Comparison of ENCODE assay signal across 18 cellular contexts in genomic region chr17:16977932-16978331, GRCh38. TPM values are rescaled to one million over a fixed set of nuclear protein-coding genes. Genes with fewer than 3 reads are reported as not detected.
DNase-seq lines count a peak whose midpoint lies in the region; ATAC-seq and TF ChIP-seq lines count a peak whose summit lies in the region.
"Had no signal": no experiment of that assay in that cellular context is flagged by ENCODE, and none has a peak within 500 bp of the region (broad histone marks: within the 10 kb centered on the region; RNA-seq: fewer than 3 reads in every experiment).

No MANE protein-coding gene starts in this region.

- H3K23ac ChIP-seq in IMR-90 (ENCODE audit: low read depth, low read length) = no peak overlapping the region
- no peak overlapping the region for H3K23ac ChIP-seq in trophoblast cell (ENCODE audit: low read length)

- peaks cover 3% of the 10 kb centered on the region; the same call in 1 of the 2 replicates for H3K9me1 ChIP-seq in IMR-90 (ENCODE audit: insufficient read depth, low read length)

- H3K18ac ChIP-seq in IMR-90 (ENCODE audit: low read depth, low read length) = no peak overlapping the region
- no peak overlapping the region for H3K18ac ChIP-seq in trophoblast cell (ENCODE audit: low read length)

- H4K12ac ChIP-seq in trophoblast cell (ENCODE audit: low read depth, low read length) = no peak overlapping the region

- POLR2A ChIA-PET in IMR-90 (lab: Charles Lee; ENCODE audit: unreplicated experiment) = no interaction called here

- H3K9me3 Mint-ChIP-seq in CD4-positive, CD25-positive, alpha-beta regulatory T cell = no peaks in the 10 kb centered on the region

- H3K9me3 ChIP-seq in CD4-positive, CD25-positive, alpha-beta regulatory T cell (ENCODE audit: control insufficient read depth in 2 of 2, low read length in 2 of 2) = no peaks in the 10 kb centered on the region
- no peaks in the 10 kb centered on the region for H3K9me3 ChIP-seq in IMR-90 (ENCODE audit: control insufficient read depth, insufficient read depth, low read length)
- no peaks in the 10 kb centered on the region for H3K9me3 ChIP-seq in trophoblast cell (ENCODE audit: insufficient read depth, low read depth, low read length)
- H3K9me3 ChIP-seq: mucosa of descending colon, SK-N-SH had no signal

- no peak for ATAC-seq in CD4-positive, CD25-positive, alpha-beta regulatory T cell (ENCODE audit: low read depth in 2 of 2)
- ATAC-seq in IMR-90 (ENCODE audit: low read depth) (peak; percentile 69), HG03469 (IDR thresholded peaks at IDR 0.05; ENCODE audit: unreplicated experiment) (no peak)
- ATAC-seq: activated CD8-positive, alpha-beta T cell treated with anti-CD3 and anti-CD28 coated beads, Interleukin-2, amount 10 ng/mL, durations not matched to agents 7 days and 5 days; K562; mucosa of descending colon had no signal

- TF ChIP-seq RAD21 in IMR-90 (IDR thresholded peaks at IDR 0.05; ENCODE audit: low read length) = no peak

- no peak for TF ChIP-seq CTCF in IMR-90 (conservative IDR thresholded peaks at IDR 0.05; ENCODE audit: low read depth, low read length)
- no peak for TF ChIP-seq CTCF in choroid plexus epithelial cell (conservative IDR thresholded peaks at IDR 0.05; ENCODE audit: low read depth, low read length)

- H3K9ac ChIP-seq in IMR-90 (ENCODE audit: low read depth, low read length) = no peak overlapping the region
- H3K9ac ChIP-seq in trophoblast cell (ENCODE audit: low read length) = no peak overlapping the region
- H3K9ac ChIP-seq: SK-N-SH had no signal

- no peak for DNase-seq in CD4-positive, CD25-positive, alpha-beta regulatory T cell
- DNase-seq in IMR-90 (peak; percentile 38), choroid plexus epithelial cell (ENCODE audit: low read depth) (peak; percentile 60), trophoblast cell (peak; percentile 27 to 70), substantia nigra (lab: John Stamatoyannopoulos, UW) (no peak), epidermal melanocyte (ENCODE audit: insufficient read length, low spot score) (no peak)
- no peak for DNase-seq in activated CD8-positive, alpha-beta memory T cell treated with anti-CD3 and anti-CD28 coated beads for 24 hours
- DNase-seq: activated CD8-positive, alpha-beta T cell treated with anti-CD3 and anti-CD28 coated beads, Interleukin-2, amount 10 ng/mL, durations not matched to agents 7 days and 5 days; activated effector memory CD4-positive, alpha-beta T cell treated with anti-CD3 and anti-CD28 coated beads, Interleukin-2, amount 50 U/mL, for 16 hours; GOT3; mucosa of descending colon; NCI-H2227 treated with DMSO at 0.1 percent for 48 hours; SK-N-SH had no signal

- in situ Hi-C loops in IMR-90 (cut with MboI; ENCODE audit: low sequenced_read_pairs) = no loop called here

- CTCF ChIA-PET in IMR-90 (lab: Yijun Ruan, JAX) = no interaction called here

- no peaks in the 10 kb centered on the region for H3K79me1 ChIP-seq in IMR-90 (ENCODE audit: low read depth in 1 of 2, low read length in 2 of 2)
- H3K79me1 ChIP-seq in trophoblast cell (ENCODE audit: low read length) = peaks cover 12% of the 10 kb centered on the region

- H2AK5ac ChIP-seq in IMR-90 (ENCODE audit: low read depth, low read length) (no peak overlapping the region), trophoblast cell (ENCODE audit: low read length) (no peak overlapping the region)

- intact Hi-C loops in IMR-90 (cut with micrococcal nuclease) = no loop called here

- no peak overlapping the region for H2AK9ac ChIP-seq in IMR-90 (replicated peaks; ENCODE audit: low read depth, low read length, poor library complexity)

- no peaks in the 10 kb centered on the region for H3K27me3 Mint-ChIP-seq in CD4-positive, CD25-positive, alpha-beta regulatory T cell

- H2BK12ac ChIP-seq in trophoblast cell (ENCODE audit: low read length) = no peak overlapping the region

- no peaks in the 10 kb centered on the region for H3K27me3 ChIP-seq in CD4-positive, CD25-positive, alpha-beta regulatory T cell (ENCODE audit: control insufficient read depth, insufficient read depth, low read length)
- peaks cover 16% of the 10 kb centered on the region for H3K27me3 ChIP-seq in IMR-90 (ENCODE audit: control insufficient read depth, insufficient read depth, low read length)
- no peaks in the 10 kb centered on the region for H3K27me3 ChIP-seq in trophoblast cell (ENCODE audit: insufficient read depth, low read length)

- 60% methylated on average over 1 of the region's 6 CpGs; no CpG with 5 or more reads in 1 of the 2 experiments for WGBS in IMR-90 (ENCODE audit: extremely low coverage in 2 of 2, insufficient read length in 1 of 2), 2 experiments
- WGBS in trophoblast cell (ENCODE audit: extremely low coverage, insufficient coverage, insufficient read length) = no CpG with 5 or more reads among the region's 6 CpGs

- H3K36me3 Mint-ChIP-seq in CD4-positive, CD25-positive, alpha-beta regulatory T cell = no peaks in the 10 kb centered on the region

- no peak overlapping the region for H4K8ac ChIP-seq in IMR-90 (ENCODE audit: low read depth in 2 of 2, low read length in 2 of 2)
- H4K8ac ChIP-seq in trophoblast cell (ENCODE audit: low read depth, low read length) = no peak overlapping the region

- H3K4me2 ChIP-seq in IMR-90 (ENCODE audit: low read depth, low read length) = no peak overlapping the region
- no peak overlapping the region for H3K4me2 ChIP-seq in trophoblast cell (ENCODE audit: low read length)
- H3K4me2 ChIP-seq: SK-N-SH had no signal

- no peaks in the 10 kb centered on the region for H3K36me3 ChIP-seq in CD4-positive, CD25-positive, alpha-beta regulatory T cell (ENCODE audit: control insufficient read depth, insufficient read depth, low read length)
- H3K36me3 ChIP-seq in IMR-90 (ENCODE audit: control insufficient read depth, insufficient read depth, low read length) = no peaks in the 10 kb centered on the region
- H3K36me3 ChIP-seq in trophoblast cell (ENCODE audit: control insufficient read depth in 1 of 2, insufficient read depth in 2 of 2, low read length in 2 of 2) = no peaks in the 10 kb centered on the region

- no peak overlapping the region for H3K4ac ChIP-seq in IMR-90 (ENCODE audit: low read depth, low read length)
- no peak overlapping the region for H3K4ac ChIP-seq in trophoblast cell (ENCODE audit: low read depth, low read length)

- H3K79me2 ChIP-seq in trophoblast cell (ENCODE audit: control insufficient read depth, insufficient read depth, low read length, poor library complexity) = no peaks in the 10 kb centered on the region

- peak overlapping the region in 2 of 3 donors; percentile 1 to 14 for H3K27ac Mint-ChIP-seq in CD4-positive, CD25-positive, alpha-beta regulatory T cell
- H3K27ac Mint-ChIP-seq: activated CD8-positive, alpha-beta T cell treated with anti-CD3 and anti-CD28 coated beads, Interleukin-2, amount 10 ng/mL, durations not matched to agents 7 days and 5 days had no signal

- H4K5ac ChIP-seq in IMR-90 (ENCODE audit: low read depth, low read length) = no peak overlapping the region

- no peaks in the 10 kb centered on the region for H4K20me1 ChIP-seq in IMR-90 (ENCODE audit: insufficient read depth, low read length)

- H2BK15ac ChIP-seq in IMR-90 (ENCODE audit: low read depth, low read length) = no peak overlapping the region

- H3K4me3 Mint-ChIP-seq in CD4-positive, CD25-positive, alpha-beta regulatory T cell = no peak overlapping the region
- H3K4me3 Mint-ChIP-seq: activated CD8-positive, alpha-beta T cell treated with anti-CD3 and anti-CD28 coated beads, Interleukin-2, amount 10 ng/mL, durations not matched to agents 7 days and 5 days had no signal

- H3K27ac ChIP-seq in CD4-positive, CD25-positive, alpha-beta regulatory T cell (ENCODE audit: insufficient read depth, low read length, poor library complexity, severe bottlenecking) = no peak overlapping the region
- H3K27ac ChIP-seq in IMR-90 (ENCODE audit: insufficient read depth, low read length) (no peak overlapping the region), trophoblast cell (ENCODE audit: low read depth, low read length) (peak overlapping the region; percentile 18), substantia nigra (ENCODE audit: low read depth, low read length, poor library complexity, severe bottlenecking) (no peak overlapping the region)
- H3K27ac ChIP-seq: C4-2B had no signal

- H3K56ac ChIP-seq in IMR-90 (ENCODE audit: extremely low read depth, insufficient read depth, low read length) = no peak overlapping the region

- no peak overlapping the region for H3K4me3 ChIP-seq in CD4-positive, CD25-positive, alpha-beta regulatory T cell (ENCODE audit: low read depth, low read length)
- H3K4me3 ChIP-seq in IMR-90 (ENCODE audit: insufficient read depth, low read depth, low read length) (no peak overlapping the region), choroid plexus epithelial cell (ENCODE audit: low read depth, low read length) (no peak overlapping the region), trophoblast cell (ENCODE audit: low read depth, low read length) (no peak overlapping the region)
- H3K4me3 ChIP-seq: K562, mucosa of descending colon had no signal

- dilution Hi-C loops in IMR-90 (cut with HindIII; ENCODE audit: low sequenced_read_pairs, unreplicated experiment) = no loop called here

- H2AFZ ChIP-seq in IMR-90 (replicated peaks; ENCODE audit: low read length, poor library complexity) = peak overlapping the region; percentile 6
- H2AFZ ChIP-seq in trophoblast cell (ENCODE audit: insufficient read depth, low read length, poor library complexity) = no peak overlapping the region

- TF ChIP-seq POLR2A in IMR-90 (IDR thresholded peaks at IDR 0.05; ENCODE audit: low read depth, low read length) = no peak

- no peak overlapping the region for H2BK20ac ChIP-seq in IMR-90 (ENCODE audit: low read depth, low read length)

- H2BK5ac ChIP-seq in IMR-90 (ENCODE audit: low read depth, low read length, poor library complexity, severe bottlenecking) (no peak overlapping the region), trophoblast cell (ENCODE audit: low read depth, low read length, poor library complexity) (no peak overlapping the region)

- H3K14ac ChIP-seq in IMR-90 (replicated peaks; ENCODE audit: low read depth, low read length) = no peak overlapping the region
- no peak overlapping the region for H3K14ac ChIP-seq in trophoblast cell (ENCODE audit: low read length)

- H4K91ac ChIP-seq in IMR-90 (ENCODE audit: insufficient read depth, low read depth, low read length) = no peak overlapping the region
- H4K91ac ChIP-seq in trophoblast cell (ENCODE audit: low read depth, low read length) = no peak overlapping the region

- H3K4me1 Mint-ChIP-seq in CD4-positive, CD25-positive, alpha-beta regulatory T cell = peaks cover 22 to 31% (median 25%) of the 10 kb centered on the region in 4 donors

- peaks cover 17% of the 10 kb centered on the region for H3K4me1 ChIP-seq in CD4-positive, CD25-positive, alpha-beta regulatory T cell (ENCODE audit: control insufficient read depth, insufficient read depth, low read length, poor library complexity, severe bottlenecking)
- H3K4me1 ChIP-seq in IMR-90 (ENCODE audit: control insufficient read depth, insufficient read depth, low read length) (peaks cover 4% of the 10 kb centered on the region), trophoblast cell (ENCODE audit: control insufficient read depth in 1 of 2, insufficient read depth in 2 of 2, low read length in 2 of 2) (peaks cover 19 to 20% of the 10 kb centered on the region in 2 experiments)

- H2BK120ac ChIP-seq in IMR-90 (ENCODE audit: low read depth, low read length) (no peak overlapping the region), trophoblast cell (ENCODE audit: insufficient read depth, low read length, poor library complexity) (no peak overlapping the region)

- no TSS peak for BruUV-seq in IMR-90 (replicated peaks; lab: Mats Ljungman, UMichigan)

RNA-seq across cellular contexts. Expression of gene TNFRSF13B, which starts 6.0 kb away (rescaled TPM):
- total RNA-seq in CD4-positive, CD25-positive, alpha-beta regulatory T cell = 3.1 TPM
- polyA plus RNA-seq in CD4-positive, CD25-positive, alpha-beta regulatory T cell = 1 to 10 TPM in 3 of 4 donors, under 1 TPM in 1; 0.73 to 4.8 (median 3.0) TPM
- not detected in 2 replicates for total RNA-seq in IMR-90 (2012; rRNA removed)
- polyA plus RNA-seq in IMR-90 (2012; rRNA removed) = not detected in 2 replicates
- not detected in 2 replicates for polyA plus RNA-seq in IMR-90 (2012; cell fraction: cytosol; rRNA removed)
- not detected in 2 replicates for polyA plus RNA-seq in IMR-90 (2012; cell fraction: nucleus; rRNA removed; ENCODE audit: low replicate concordance)
- not detected in 2 replicates for polyA plus RNA-seq in trophoblast cell (2013)
- total RNA-seq: activated CD8-positive, alpha-beta T cell treated with anti-CD3 and anti-CD28 coated beads, Interleukin-2, amount 10 ng/mL, durations not matched to agents 7 days and 5 days; fibroblast of villous mesenchyme; G401; K562 had no signal
- polyA plus RNA-seq: K562, SK-N-SH had no signal

Comparison
In these comparisons a context has a peak if more than half of its experiments do, and no peak if none do; other contexts are left out.
1. DNase-seq: peak in IMR-90 (single experiment), choroid plexus epithelial cell (single experiment) and trophoblast cell (2 of 2); none in CD4-positive, CD25-positive, alpha-beta regulatory T cell (0 of 3), substantia nigra (0 of 49), epidermal melanocyte (single experiment) and activated CD8-positive, alpha-beta memory T cell treated with anti-CD3 and anti-CD28 coated beads for 24 hours (single experiment).